In the genomic region with DNA sequence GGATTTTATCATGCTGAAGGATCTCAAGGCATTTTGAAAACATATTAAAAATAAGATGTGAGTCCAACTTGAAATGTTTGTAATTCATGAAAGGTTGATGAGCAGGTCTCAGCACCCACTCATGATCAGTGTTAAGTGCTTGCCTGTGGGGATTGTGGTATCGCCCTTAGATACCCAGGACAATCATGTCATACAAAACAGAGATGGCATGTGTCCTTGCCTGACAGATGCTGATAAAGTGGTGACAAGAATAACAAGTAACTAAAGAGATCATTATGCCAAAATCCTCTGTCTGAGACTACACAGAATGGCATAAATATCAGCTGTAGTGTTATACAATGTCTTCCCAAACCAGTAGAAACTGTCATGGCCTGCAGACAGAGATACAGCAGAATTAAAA, we compare ENCODE assay signal across 23 cellular contexts.
"Had no signal": no experiment of that assay in that cellular context is flagged by ENCODE, and none has a peak within 500 bp of the region (broad histone marks: within the 10 kb centered on the region; RNA-seq: fewer than 3 reads in every experiment).

No MANE protein-coding gene starts in this region.

- H3K27me3 ChIP-seq: esophagus squamous epithelium, heart right ventricle, left lung, neutrophil, pancreas, right lobe of liver, stomach, thyroid gland had no signal

- H3K4me3 Mint-ChIP-seq: effector memory CD8-positive, alpha-beta T cell; naive thymus-derived CD8-positive, alpha-beta T cell; nephron progenitor cell; stimulated activated effector memory CD8-positive, alpha-beta T cell treated with anti-CD3 and anti-CD28 coated beads, Interleukin-12 subunit alpha, Interleukin-12 subunit beta, amount 100 ng/mL, for 72 hours had no signal

- H3K36me3 Mint-ChIP-seq: naive thymus-derived CD8-positive, alpha-beta T cell; stimulated activated effector memory CD8-positive, alpha-beta T cell treated with anti-CD3 and anti-CD28 coated beads, Interleukin-12 subunit alpha, Interleukin-12 subunit beta, amount 100 ng/mL, for 72 hours had no signal

- H3K9me3 ChIP-seq: esophagus squamous epithelium, heart right ventricle, neutrophil, pancreas, right lobe of liver, stomach, thyroid gland had no signal

- DNase-seq: cerebellar nuclear complex; cortex of kidney; effector memory CD8-positive, alpha-beta T cell; erythroblast; esophagus squamous epithelium; heart right ventricle; hippocampal formation; left cardiac atrium; left lung; mesenchymal stem cell; midbrain; naive thymus-derived CD8-positive, alpha-beta T cell; nephron progenitor cell; pancreas; right lobe of liver; stimulated activated CD4-positive, alpha-beta T cell treated with anti-CD3 and anti-CD28 coated beads, Interleukin-2, amount 100 ng/mL, for 24 hours; stimulated activated CD4-positive, alpha-beta T cell treated with anti-CD3 and anti-CD28 coated beads, Interleukin-4, amount 100 ng/mL, for 24 hours; stimulated activated naive CD4-positive, alpha-beta T cell treated with Interleukin-2 at 50 U/mL for 16 hours; stomach; thyroid gland; trophoblast cell had no signal

- H3K27ac ChIP-seq: esophagus squamous epithelium, heart right ventricle, left lung, neutrophil, pancreas, right lobe of liver, stomach, thyroid gland had no signal

- H3K4me1 ChIP-seq: esophagus squamous epithelium, heart right ventricle, left lung, pancreas, stomach, thyroid gland had no signal

- H3K36me3 ChIP-seq: esophagus squamous epithelium, heart right ventricle, left lung, neutrophil, pancreas, right lobe of liver, stomach, thyroid gland had no signal

- H3K9me3 Mint-ChIP-seq: nephron progenitor cell had no signal

- H3K27me3 Mint-ChIP-seq: effector memory CD8-positive, alpha-beta T cell; naive thymus-derived CD8-positive, alpha-beta T cell had no signal

- ATAC-seq: effector memory CD8-positive, alpha-beta T cell; heart right ventricle; left cardiac atrium; left lung; naive thymus-derived CD8-positive, alpha-beta T cell; pancreas; right lobe of liver; stimulated activated effector memory CD8-positive, alpha-beta T cell treated with anti-CD3 and anti-CD28 coated beads, Interleukin-12 subunit alpha, Interleukin-12 subunit beta, amount 100 ng/mL, for 72 hours had no signal

- H3K4me1 Mint-ChIP-seq: naive thymus-derived CD8-positive, alpha-beta T cell; nephron progenitor cell; stimulated activated effector memory CD8-positive, alpha-beta T cell treated with anti-CD3 and anti-CD28 coated beads, Interleukin-12 subunit alpha, Interleukin-12 subunit beta, amount 100 ng/mL, for 72 hours had no signal

- H3K4me3 ChIP-seq: esophagus squamous epithelium, heart right ventricle, left lung, pancreas, right lobe of liver, stomach, thyroid gland had no signal

- H3K27ac Mint-ChIP-seq: effector memory CD8-positive, alpha-beta T cell; naive thymus-derived CD8-positive, alpha-beta T cell; nephron progenitor cell; stimulated activated effector memory CD8-positive, alpha-beta T cell treated with anti-CD3 and anti-CD28 coated beads, Interleukin-12 subunit alpha, Interleukin-12 subunit beta, amount 100 ng/mL, for 72 hours had no signal
